ENCODE assay signal across 24 cellular contexts in genomic region chr9:68798408-68798807, GRCh38.
"Had no signal": no experiment of that assay in that cellular context is flagged by ENCODE, and none has a peak within 500 bp of the region (broad histone marks: within the 10 kb centered on the region; RNA-seq: fewer than 3 reads in every experiment).

No MANE protein-coding gene starts in this region.

- FAIRE-seq: astrocyte, colon, endothelial cell of umbilical vein, frontal cortex, islet of Langerhans had no signal

- H3K9me3 ChIP-seq: breast epithelium, esophagus muscularis mucosa, neutrophil, ovary, prostate gland, thoracic aorta, upper lobe of left lung had no signal

- H3K27me3 ChIP-seq: breast epithelium, neutrophil, ovary, upper lobe of left lung had no signal

- H3K4me3 ChIP-seq: breast epithelium, esophagus muscularis mucosa, ovary, prostate gland, thoracic aorta, upper lobe of left lung had no signal

- H3K27ac ChIP-seq: breast epithelium, esophagus muscularis mucosa, neutrophil, ovary, prostate gland, thoracic aorta, upper lobe of left lung, VCaP had no signal

- H3K4me1 ChIP-seq: breast epithelium, esophagus muscularis mucosa, prostate gland had no signal

- DNase-seq: activated CD4-positive, alpha-beta T cell treated with anti-CD3 and anti-CD28 coated beads, Interleukin-2, amount 10 ng/mL, durations not matched to agents 24 days and 14 days; activated CD8-positive, alpha-beta T cell treated with anti-CD3 and anti-CD28 coated beads, Interleukin-2, amount 10 ng/mL, durations not matched to agents 7 days and 5 days; activated naive CD8-positive, alpha-beta T cell treated with anti-CD3 and anti-CD28 coated beads for 36 hours; effector memory CD8-positive, alpha-beta T cell; glutamatergic neuron; hypothalamus; ovary; stimulated activated CD4-positive, alpha-beta T cell treated with anti-CD3 and anti-CD28 coated beads, Interleukin-2, amount 100 ng/mL, for 48 hours; stimulated activated CD8-positive, alpha-beta memory T cell treated with anti-CD3 and anti-CD28 coated beads, Interleukin-4, amount 100 ng/mL, for 48 hours; stimulated activated naive CD4-positive, alpha-beta T cell treated with Interleukin-2 at 50 U/mL for 16 hours; T1000; upper lobe of left lung had no signal

- ATAC-seq: activated CD4-positive, CD25-positive, alpha-beta regulatory T cell treated with anti-CD3 and anti-CD28 coated beads, Interleukin-2, amount 50 U/mL, for 24 hours; activated CD8-positive, alpha-beta T cell treated with anti-CD3 and anti-CD28 coated beads, Interleukin-2, amount 10 ng/mL, durations not matched to agents 7 days and 5 days; effector memory CD8-positive, alpha-beta T cell had no signal

- H3K36me3 ChIP-seq: breast epithelium, esophagus muscularis mucosa, neutrophil, ovary, prostate gland, thoracic aorta, upper lobe of left lung had no signal
